Comparison of ENCODE assay signal across 8 cellular contexts in the genomic region with DNA sequence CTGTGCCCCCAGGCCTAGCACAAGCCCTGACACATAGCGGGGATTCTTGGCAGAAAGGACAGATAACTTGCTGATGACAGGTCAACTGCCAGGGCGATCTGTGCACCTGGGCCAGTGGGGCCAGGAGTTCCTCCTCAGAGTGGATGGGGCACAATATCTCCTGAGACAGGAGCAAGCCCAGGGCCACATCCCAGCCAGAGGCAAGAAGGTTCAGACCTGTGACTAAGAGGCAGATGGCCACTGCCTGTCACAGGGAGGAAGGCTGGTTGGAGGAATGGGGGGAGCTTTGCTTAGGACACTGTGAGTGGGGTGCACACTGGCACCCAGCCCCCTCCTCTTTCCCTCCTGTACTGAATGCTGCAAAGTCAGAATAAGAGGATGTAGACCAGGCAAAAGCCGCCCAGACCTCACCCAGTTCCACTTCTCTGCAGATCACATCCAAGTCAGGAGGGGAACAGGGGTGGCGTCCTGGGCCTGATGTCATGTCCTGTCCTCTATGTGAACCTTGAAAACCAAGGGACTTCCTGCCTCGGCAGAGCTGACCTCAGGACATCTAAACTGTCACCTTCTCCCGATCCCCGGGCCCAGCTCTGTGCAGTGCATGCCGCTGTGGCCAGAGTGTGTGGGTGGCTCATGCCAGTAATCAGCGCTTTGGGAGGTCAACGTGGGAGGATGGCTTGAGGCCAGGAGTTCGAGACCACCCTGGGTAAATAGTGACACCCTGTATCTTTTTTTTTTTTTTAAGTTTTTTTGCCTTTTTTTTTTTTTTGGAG. TPM values are rescaled to one million over a fixed set of nuclear protein-coding genes. Genes with fewer than 3 reads are reported as not detected.
DNase-seq lines count a peak whose midpoint lies in the region; ATAC-seq and TF ChIP-seq lines count a peak whose summit lies in the region.

No MANE protein-coding gene starts in this region.

- 55% methylated on average over 10 of the region's 11 CpGs for WGBS in SK-N-SH (ENCODE audit: low lambda C conversion rate)
- 51 to 56% methylated on average over 8 to 11 of the region's 11 CpGs for WGBS in body of pancreas, 2 donors

- DNase-seq in AG09309 (ENCODE audit: low read depth) (no peak), SK-N-SH (peak; percentile 67), body of pancreas (peak in 3 of 4 donors; percentile 29 to 77 (median 36)), left lobe of liver (ENCODE audit: low spot score) (peak; percentile 68), ACHN (no peak)
- peak; percentile 37 to 39 for DNase-seq in stimulated activated CD8-positive, alpha-beta memory T cell treated with anti-CD3 and anti-CD28 coated beads, Interleukin-2, amount 100 ng/mL, for 48 hours (ENCODE audit: low read depth in 2 of 2)

- no peak overlapping the region for H2AFZ ChIP-seq in SK-N-SH (ENCODE audit: low read depth)

- H3K9me2 ChIP-seq in SK-N-SH = no peaks in the 10 kb centered on the region

- ATAC-seq in GM19025 (IDR thresholded peaks at IDR 0.05; ENCODE audit: low read depth, unreplicated experiment) = peak; percentile 60
- ATAC-seq in HG03175 (IDR thresholded peaks at IDR 0.05; ENCODE audit: unreplicated experiment) = peak; percentile 85
- peak; percentile 16 for ATAC-seq in body of pancreas
- ATAC-seq in left lobe of liver = peak; percentile 64

- H3K4me1 ChIP-seq in SK-N-SH (ENCODE audit: control insufficient read depth in 1 of 2, insufficient read depth in 2 of 2, low read depth in 1 of 2, low read length in 1 of 2) = peaks cover 13 to 15% of the 10 kb centered on the region in 2 experiments; a peak in 1 of 4 replicates
- peaks cover 16% of the 10 kb centered on the region for H3K4me1 ChIP-seq in body of pancreas

- TF ChIP-seq CTCF in AG09309 (IDR thresholded peaks at IDR 0.05; ENCODE audit: control insufficient read depth, insufficient read depth, low read depth, low read length, missing control alignments) = no peak
- TF ChIP-seq CTCF in SK-N-SH (IDR thresholded peaks at IDR 0.05) = no peak
- TF ChIP-seq CTCF in body of pancreas (IDR thresholded peaks at IDR 0.05) = no peak

- in situ Hi-C loops in ACHN (cut with HindIII; ENCODE audit: low pct_ligation_motif_present, low pct_unique_long_range_greater_than_20kb, low sequenced_read_pairs) = no loop called here

- peaks cover 4 to 10% of the 10 kb centered on the region in 2 experiments for H3K36me3 ChIP-seq in SK-N-SH (replicated peaks in 1 of 2; ENCODE audit: control insufficient read depth in 1 of 2, insufficient read depth in 2 of 2, low read length in 1 of 2)
- no peaks in the 10 kb centered on the region for H3K36me3 ChIP-seq in body of pancreas (replicated peaks in 1 of 2; ENCODE audit: insufficient read depth in 1 of 2, low read depth in 2 of 2)

- peaks cover 35% of the 10 kb centered on the region for H3K79me2 ChIP-seq in SK-N-SH (ENCODE audit: insufficient read depth)

- H3K27me3 ChIP-seq in SK-N-SH (ENCODE audit: insufficient read depth) (no peaks in the 10 kb centered on the region), body of pancreas (no peaks in the 10 kb centered on the region)

- H3F3A ChIP-seq in SK-N-SH (replicated peaks; ENCODE audit: insufficient read depth) = no peaks in the 10 kb centered on the region

- no peak for TF ChIP-seq RAD21 in SK-N-SH (IDR thresholded peaks at IDR 0.05; ENCODE audit: low read length)

- H4K20me1 ChIP-seq in SK-N-SH (ENCODE audit: insufficient read depth) = peaks cover 13% of the 10 kb centered on the region; the same call in 1 of the 2 replicates

- H3K4me2 ChIP-seq in SK-N-SH = peak overlapping the region; percentile 99

- peak in 1 of 3 donors; percentile 31 for TF ChIP-seq POLR2A in body of pancreas (IDR thresholded peaks at IDR 0.05)

- H3K4me3 ChIP-seq in AG09309 (ENCODE audit: control insufficient read depth, low read depth, low read length) (peak overlapping the region; percentile 53), SK-N-SH (ENCODE audit: low read depth in 2 of 2, low read length in 1 of 2) (peak overlapping the region; percentile 64 to 99), body of pancreas (no peak overlapping the region)

- peak overlapping the region; percentile 79 for H3K9ac ChIP-seq in SK-N-SH

- intact Hi-C loops in body of pancreas (cut with DNase I) = no loop called here

- H3K9me3 ChIP-seq in SK-N-SH = no peaks in the 10 kb centered on the region
- H3K9me3 ChIP-seq in body of pancreas = no peaks in the 10 kb centered on the region

- POLR2A ChIA-PET in SK-N-SH (lab: Yijun Ruan, JAX) = interaction anchor here (0.6 to 1.0 kb wide), 3 partner anchors 10 to 607 kb away, joined by 3 to 6 read pairs (median 3); no protein-coding TSS in a partner anchor

- CTCF ChIA-PET in SK-N-SH (lab: Yijun Ruan, JAX) = interaction anchor here (0.7 to 1.5 kb wide), 3 partner anchors 15 to 926 kb away, joined by 3 to 6 read pairs (median 5); no protein-coding TSS in a partner anchor

- H3K27ac ChIP-seq in SK-N-SH (ENCODE audit: low read depth in 2 of 2, low read length in 1 of 2) (no peak overlapping the region), body of pancreas (peak overlapping the region in 2 of 4 donors; percentile 56 to 72)

- TF ChIP-seq EP300 in SK-N-SH (IDR thresholded peaks at IDR 0.05; ENCODE audit: borderline replicate concordance in 1 of 2, low read depth in 1 of 2, low read length in 1 of 2) = no peak

TF ChIP-seq in SK-N-SH, 30 proteins besides CTCF, POLR2A, EP300 and RAD21:
- no peak for TF ChIP-seq TEAD4 (IDR thresholded peaks at IDR 0.05; ENCODE audit: borderline replicate concordance, insufficient read depth)
- TF ChIP-seq, protein P1, sequence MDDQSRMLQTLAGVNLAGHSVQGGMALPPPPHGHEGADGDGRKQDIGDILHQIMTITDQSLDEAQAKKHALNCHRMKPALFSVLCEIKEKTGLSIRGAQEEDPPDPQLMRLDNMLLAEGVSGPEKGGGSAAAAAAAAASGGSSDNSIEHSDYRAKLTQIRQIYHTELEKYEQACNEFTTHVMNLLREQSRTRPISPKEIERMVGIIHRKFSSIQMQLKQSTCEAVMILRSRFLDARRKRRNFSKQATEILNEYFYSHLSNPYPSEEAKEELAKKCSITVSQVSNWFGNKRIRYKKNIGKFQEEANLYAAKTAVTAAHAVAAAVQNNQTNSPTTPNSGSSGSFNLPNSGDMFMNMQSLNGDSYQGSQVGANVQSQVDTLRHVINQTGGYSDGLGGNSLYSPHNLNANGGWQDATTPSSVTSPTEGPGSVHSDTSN (IDR thresholded peaks at IDR 0.05) = no peak
- TF ChIP-seq, protein P2, sequence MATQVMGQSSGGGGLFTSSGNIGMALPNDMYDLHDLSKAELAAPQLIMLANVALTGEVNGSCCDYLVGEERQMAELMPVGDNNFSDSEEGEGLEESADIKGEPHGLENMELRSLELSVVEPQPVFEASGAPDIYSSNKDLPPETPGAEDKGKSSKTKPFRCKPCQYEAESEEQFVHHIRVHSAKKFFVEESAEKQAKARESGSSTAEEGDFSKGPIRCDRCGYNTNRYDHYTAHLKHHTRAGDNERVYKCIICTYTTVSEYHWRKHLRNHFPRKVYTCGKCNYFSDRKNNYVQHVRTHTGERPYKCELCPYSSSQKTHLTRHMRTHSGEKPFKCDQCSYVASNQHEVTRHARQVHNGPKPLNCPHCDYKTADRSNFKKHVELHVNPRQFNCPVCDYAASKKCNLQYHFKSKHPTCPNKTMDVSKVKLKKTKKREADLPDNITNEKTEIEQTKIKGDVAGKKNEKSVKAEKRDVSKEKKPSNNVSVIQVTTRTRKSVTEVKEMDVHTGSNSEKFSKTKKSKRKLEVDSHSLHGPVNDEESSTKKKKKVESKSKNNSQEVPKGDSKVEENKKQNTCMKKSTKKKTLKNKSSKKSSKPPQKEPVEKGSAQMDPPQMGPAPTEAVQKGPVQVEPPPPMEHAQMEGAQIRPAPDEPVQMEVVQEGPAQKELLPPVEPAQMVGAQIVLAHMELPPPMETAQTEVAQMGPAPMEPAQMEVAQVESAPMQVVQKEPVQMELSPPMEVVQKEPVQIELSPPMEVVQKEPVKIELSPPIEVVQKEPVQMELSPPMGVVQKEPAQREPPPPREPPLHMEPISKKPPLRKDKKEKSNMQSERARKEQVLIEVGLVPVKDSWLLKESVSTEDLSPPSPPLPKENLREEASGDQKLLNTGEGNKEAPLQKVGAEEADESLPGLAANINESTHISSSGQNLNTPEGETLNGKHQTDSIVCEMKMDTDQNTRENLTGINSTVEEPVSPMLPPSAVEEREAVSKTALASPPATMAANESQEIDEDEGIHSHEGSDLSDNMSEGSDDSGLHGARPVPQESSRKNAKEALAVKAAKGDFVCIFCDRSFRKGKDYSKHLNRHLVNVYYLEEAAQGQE (IDR thresholded peaks at IDR 0.05; ENCODE audit: low read depth, low read length) = no peak
- TF ChIP-seq TCF12 (IDR thresholded peaks at IDR 0.05) = no peak
- TF ChIP-seq MEF2A (IDR thresholded peaks at IDR 0.05; ENCODE audit: borderline replicate concordance, low read depth) = no peak
- TF ChIP-seq FOXJ3 (CRISPR knock-in tag; IDR thresholded peaks at IDR 0.05) = no peak
- TF ChIP-seq POLR2AphosphoS5 (IDR thresholded peaks at IDR 0.05; ENCODE audit: low read depth, low read length) = no peak
- TF ChIP-seq JUND (IDR thresholded peaks at IDR 0.05) = no peak
- no peak for TF ChIP-seq FOSL2 (IDR thresholded peaks at IDR 0.05; ENCODE audit: borderline replicate concordance, low read depth)
- no peak for TF ChIP-seq CHD2 (IDR thresholded peaks at IDR 0.05; ENCODE audit: low read length, partially characterized antibody)
- TF ChIP-seq, protein P3, sequence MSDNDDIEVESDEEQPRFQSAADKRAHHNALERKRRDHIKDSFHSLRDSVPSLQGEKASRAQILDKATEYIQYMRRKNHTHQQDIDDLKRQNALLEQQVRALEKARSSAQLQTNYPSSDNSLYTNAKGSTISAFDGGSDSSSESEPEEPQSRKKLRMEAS (IDR thresholded peaks at IDR 0.05; ENCODE audit: low read depth) = no peak
- TF ChIP-seq, protein P4, sequence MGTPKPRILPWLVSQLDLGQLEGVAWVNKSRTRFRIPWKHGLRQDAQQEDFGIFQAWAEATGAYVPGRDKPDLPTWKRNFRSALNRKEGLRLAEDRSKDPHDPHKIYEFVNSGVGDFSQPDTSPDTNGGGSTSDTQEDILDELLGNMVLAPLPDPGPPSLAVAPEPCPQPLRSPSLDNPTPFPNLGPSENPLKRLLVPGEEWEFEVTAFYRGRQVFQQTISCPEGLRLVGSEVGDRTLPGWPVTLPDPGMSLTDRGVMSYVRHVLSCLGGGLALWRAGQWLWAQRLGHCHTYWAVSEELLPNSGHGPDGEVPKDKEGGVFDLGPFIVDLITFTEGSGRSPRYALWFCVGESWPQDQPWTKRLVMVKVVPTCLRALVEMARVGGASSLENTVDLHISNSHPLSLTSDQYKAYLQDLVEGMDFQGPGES (IDR thresholded peaks at IDR 0.05; ENCODE audit: low read depth, low read length) = no peak

RNA-seq across cellular contexts. Expression of a gene that starts 1.3 kb away (rescaled TPM):
- polyA plus RNA-seq in SK-N-SH (2012; rRNA removed) = 67.6 and 96.9 TPM in 2 replicates
- 40.1 and 55.6 TPM in 2 replicates for polyA plus RNA-seq in SK-N-SH (2012; cell fraction: cytosol; rRNA removed)
- 232 and 261 TPM in 2 replicates for polyA plus RNA-seq in SK-N-SH (2012; cell fraction: nucleus; rRNA removed)
- total RNA-seq in body of pancreas (10 to 100 TPM; 27.0 to 50.8 TPM), left lobe of liver (64.2 TPM)

Comparison
In these comparisons a context has a peak if more than half of its experiments do, and no peak if none do; other contexts are left out.
1. DNase-seq: peak in SK-N-SH (single experiment), body of pancreas (3 of 4), left lobe of liver (single experiment) and stimulated activated CD8-positive, alpha-beta memory T cell treated with anti-CD3 and anti-CD28 coated beads, Interleukin-2, amount 100 ng/mL, for 48 hours (2 of 2); none in AG09309 (single experiment) and ACHN (single experiment).
2. H3K4me3 ChIP-seq: peak in AG09309 (single experiment) and SK-N-SH (2 of 2); none in body of pancreas (0 of 2).
3. ATAC-seq: peak in every context shown above with its lines; median percentile 85 in HG03175; 64 in left lobe of liver; 60 in GM19025; 16 in body of pancreas.